In genomic region chr4:39924014-39924413, GRCh38 we compare ENCODE assay signal across 25 cellular contexts. TPM values are rescaled to one million over a fixed set of nuclear protein-coding genes. Genes with fewer than 3 reads are reported as not detected.
DNase-seq lines count a peak whose midpoint lies in the region; ATAC-seq and TF ChIP-seq lines count a peak whose summit lies in the region.
"Had no signal": no experiment of that assay in that cellular context is flagged by ENCODE, and none has a peak within 500 bp of the region (broad histone marks: within the 10 kb centered on the region; RNA-seq: fewer than 3 reads in every experiment).

No MANE protein-coding gene starts in this region.

- H3K4me1 ChIP-seq in CD4-positive, alpha-beta memory T cell (ENCODE audit: insufficient read depth, low read length), result no peaks in the 10 kb centered on the region

- ATAC-seq in GM21423 (IDR thresholded peaks at IDR 0.05; ENCODE audit: unreplicated experiment), result no peak
- ATAC-seq: esophagus mucosa, heart right ventricle, left cardiac atrium had no signal

- H3K36me3 ChIP-seq in CD4-positive, alpha-beta memory T cell (ENCODE audit: insufficient read depth, low read length), result peaks cover 20% of the 10 kb centered on the region

- no peak overlapping the region for H3K4me3 Mint-ChIP-seq in activated T-cell treated with anti-CD3 and anti-CD28 coated beads, Interleukin-2, amount 50 U/mL, for 24 hours
- H3K4me3 Mint-ChIP-seq in CD4-positive, alpha-beta memory T cell, result no peak overlapping the region
- no peak overlapping the region for H3K4me3 Mint-ChIP-seq in activated naive CD8-positive, alpha-beta T cell treated with anti-CD3 and anti-CD28 coated beads for 36 hours
- H3K4me3 Mint-ChIP-seq in nephron progenitor cell, result no peak overlapping the region

- TF ChIP-seq CTCF in nephron progenitor cell (IDR thresholded peaks at IDR 0.05), result no peak

- POLR2A ChIA-PET in CD4-positive, alpha-beta memory T cell (lab: Charles Lee; ENCODE audit: partially characterized antibody), result no interaction called here

- DNase-seq in activated T-cell treated with anti-CD3 and anti-CD28 coated beads, Interleukin-2, amount 50 U/mL, for 24 hours, result no peak
- DNase-seq in activated T-cell treated with anti-CD3 and anti-CD28 coated beads, Interleukin-2, amount 50 U/mL, for 1 hour, result no peak
- no peak for DNase-seq in CD4-positive, alpha-beta memory T cell
- no peak for DNase-seq in activated naive CD8-positive, alpha-beta T cell treated with anti-CD3 and anti-CD28 coated beads for 36 hours
- DNase-seq in nephron progenitor cell (no peak), mucosa of gallbladder (ENCODE audit: low spot score) (no peak), NCI-H2171 (lab: John Stamatoyannopoulos, UW) (no peak)
- DNase-seq: activated CD4-positive, alpha-beta T cell treated with anti-CD3 and anti-CD28 coated beads for 48 hours; activated gamma-delta T cell; aorta; DMS53; effector memory CD4-positive, alpha-beta T cell; foreskin fibroblast; HCEC 1CT; heart right ventricle; left cardiac atrium; NCI-H1092 treated with DMSO at 0.1 percent for 48 hours; NCI-H1930; NCI-H526; Right ventricle myocardium superior; transverse colon had no signal

- no peaks in the 10 kb centered on the region for H3K9me3 ChIP-seq in CD4-positive, alpha-beta memory T cell (ENCODE audit: control insufficient read depth in 1 of 2, low read length in 2 of 2)
- H3K9me3 ChIP-seq: heart right ventricle, transverse colon had no signal

- H3K27ac Mint-ChIP-seq in activated T-cell treated with anti-CD3 and anti-CD28 coated beads, Interleukin-2, amount 50 U/mL, for 24 hours, result peak overlapping the region; percentile 70
- peak overlapping the region in 4 of 7 donors; percentile 5 to 73 (median 32) for H3K27ac Mint-ChIP-seq in CD4-positive, alpha-beta memory T cell
- peak overlapping the region; percentile 48 for H3K27ac Mint-ChIP-seq in activated naive CD8-positive, alpha-beta T cell treated with anti-CD3 and anti-CD28 coated beads for 36 hours
- peak overlapping the region; percentile 48 for H3K27ac Mint-ChIP-seq in nephron progenitor cell

- H3K4me3 ChIP-seq in CD4-positive, alpha-beta memory T cell (ENCODE audit: low read length in 2 of 2), result no peak overlapping the region
- H3K4me3 ChIP-seq: cardiac muscle cell, coronary artery, heart right ventricle, transverse colon had no signal

- H3K27me3 Mint-ChIP-seq in activated T-cell treated with anti-CD3 and anti-CD28 coated beads, Interleukin-2, amount 50 U/mL, for 24 hours, result no peaks in the 10 kb centered on the region
- no peaks in the 10 kb centered on the region for H3K27me3 Mint-ChIP-seq in CD4-positive, alpha-beta memory T cell
- no peaks in the 10 kb centered on the region for H3K27me3 Mint-ChIP-seq in activated naive CD8-positive, alpha-beta T cell treated with anti-CD3 and anti-CD28 coated beads for 36 hours
- peaks cover 4% of the 10 kb centered on the region for H3K27me3 Mint-ChIP-seq in nephron progenitor cell (ENCODE audit: low read depth, poor library complexity)

- intact Hi-C loops in CD4-positive, alpha-beta memory T cell (cut with micrococcal nuclease), result no loop called here

- H3K9me3 Mint-ChIP-seq in activated T-cell treated with anti-CD3 and anti-CD28 coated beads, Interleukin-2, amount 50 U/mL, for 24 hours, result no peaks in the 10 kb centered on the region
- H3K9me3 Mint-ChIP-seq in CD4-positive, alpha-beta memory T cell, result no peaks in the 10 kb centered on the region
- no peaks in the 10 kb centered on the region for H3K9me3 Mint-ChIP-seq in activated naive CD8-positive, alpha-beta T cell treated with anti-CD3 and anti-CD28 coated beads for 36 hours
- H3K9me3 Mint-ChIP-seq in nephron progenitor cell, result no peaks in the 10 kb centered on the region

- CTCF ChIA-PET in CD4-positive, alpha-beta memory T cell (lab: Charles Lee; ENCODE audit: partially characterized antibody), result interaction anchor here (1.7 kb wide), 1 partner anchor 11 kb away, joined by 5 read pairs; no protein-coding TSS in a partner anchor

- peaks cover 16% of the 10 kb centered on the region for H3K4me1 Mint-ChIP-seq in activated T-cell treated with anti-CD3 and anti-CD28 coated beads, Interleukin-2, amount 50 U/mL, for 24 hours (ENCODE audit: low read depth)
- H3K4me1 Mint-ChIP-seq in CD4-positive, alpha-beta memory T cell, result peaks cover 6 to 10% (median 7%) of the 10 kb centered on the region in 4 donors
- H3K4me1 Mint-ChIP-seq in activated naive CD8-positive, alpha-beta T cell treated with anti-CD3 and anti-CD28 coated beads for 36 hours, result peaks cover 15% of the 10 kb centered on the region
- no peaks in the 10 kb centered on the region for H3K4me1 Mint-ChIP-seq in nephron progenitor cell

- H3K36me3 Mint-ChIP-seq in activated T-cell treated with anti-CD3 and anti-CD28 coated beads, Interleukin-2, amount 50 U/mL, for 24 hours (ENCODE audit: low read depth), result peaks cover 76% of the 10 kb centered on the region
- peaks cover 29 to 51% of the 10 kb centered on the region in 2 donors for H3K36me3 Mint-ChIP-seq in CD4-positive, alpha-beta memory T cell
- H3K36me3 Mint-ChIP-seq in activated naive CD8-positive, alpha-beta T cell treated with anti-CD3 and anti-CD28 coated beads for 36 hours, result peaks cover 31% of the 10 kb centered on the region
- H3K36me3 Mint-ChIP-seq in nephron progenitor cell (ENCODE audit: low read depth), result peaks cover 73% of the 10 kb centered on the region

- no peak overlapping the region for H3K27ac ChIP-seq in CD4-positive, alpha-beta memory T cell (ENCODE audit: low read depth, low read length)
- H3K27ac ChIP-seq: cardiac muscle cell, coronary artery, heart right ventricle, transverse colon had no signal

- no peaks in the 10 kb centered on the region for H3K27me3 ChIP-seq in CD4-positive, alpha-beta memory T cell (ENCODE audit: insufficient read depth, low read length)
- H3K27me3 ChIP-seq: cardiac muscle cell, heart right ventricle, transverse colon had no signal

RNA-seq across cellular contexts. Expression of gene PDS5A, which starts 53.7 kb away (rescaled TPM):
- total RNA-seq in CD4-positive, alpha-beta memory T cell, result 10 to 100 TPM; 96.9 to 97.6 TPM
- 10 to 100 TPM; 27.4 to 56.6 TPM for polyA plus RNA-seq in CD4-positive, alpha-beta memory T cell
- 100 to 1,000 TPM; 104 to 107 TPM for total RNA-seq in activated naive CD8-positive, alpha-beta T cell treated with anti-CD3 and anti-CD28 coated beads for 36 hours
- total RNA-seq in mucosa of gallbladder, result 53.5 TPM
